16 cellular contexts compared by ENCODE assay signal in the genomic region with DNA sequence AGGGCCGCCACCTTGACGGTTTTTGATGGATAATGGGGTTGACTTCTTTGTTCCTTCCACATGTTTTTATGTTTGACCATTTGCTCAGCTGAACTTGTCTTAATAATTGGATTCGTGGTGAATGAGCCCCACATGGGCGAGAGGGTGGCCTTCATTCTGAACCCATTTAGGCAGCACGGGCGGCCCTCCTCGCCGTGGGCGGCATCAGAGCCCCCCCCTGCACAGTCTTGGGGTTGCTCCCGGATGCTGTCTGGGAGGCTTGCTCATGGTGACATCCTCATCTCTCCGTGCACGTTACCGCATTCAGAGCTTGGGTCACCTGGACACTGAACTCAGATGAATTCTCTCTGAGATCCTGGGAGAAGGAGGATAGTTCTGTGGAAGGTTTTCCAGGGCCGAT.
DNase-seq lines count a peak whose midpoint lies in the region; ATAC-seq, FAIRE-seq and TF ChIP-seq lines count a peak whose summit lies in the region.
"Had no signal": no experiment of that assay in that cellular context is flagged by ENCODE, and none has a peak within 500 bp of the region (broad histone marks: within the 10 kb centered on the region; RNA-seq: fewer than 3 reads in every experiment).

No MANE protein-coding gene starts in this region.

- TF ChIP-seq POLR2A in ovary (IDR thresholded peaks at IDR 0.05) (no peak), H54 (IDR thresholded peaks at IDR 0.05; ENCODE audit: low read depth, low read length) (no peak)

- no peak for ATAC-seq in naive thymus-derived CD4-positive, alpha-beta T cell
- ATAC-seq: gastroesophageal sphincter, mucosa of descending colon had no signal

- POLR2A ChIA-PET in CD4-positive, alpha-beta memory T cell (lab: Charles Lee; ENCODE audit: partially characterized antibody): no interaction called here
- POLR2A ChIA-PET in naive thymus-derived CD4-positive, alpha-beta T cell (lab: Charles Lee): no interaction called here

- H3K9me3 ChIP-seq in CD4-positive, alpha-beta memory T cell (ENCODE audit: control insufficient read depth in 1 of 2, low read length in 2 of 2): no peaks in the 10 kb centered on the region
- no peaks in the 10 kb centered on the region for H3K9me3 ChIP-seq in naive thymus-derived CD4-positive, alpha-beta T cell (ENCODE audit: control insufficient read depth in 2 of 3, low read length in 3 of 3)
- no peaks in the 10 kb centered on the region for H3K9me3 ChIP-seq in ovary
- H3K9me3 ChIP-seq: gastroesophageal sphincter, left ventricle myocardium inferior, mucosa of descending colon had no signal

- CTCF ChIA-PET in CD4-positive, alpha-beta memory T cell (lab: Charles Lee; ENCODE audit: partially characterized antibody): no interaction called here
- CTCF ChIA-PET in naive thymus-derived CD4-positive, alpha-beta T cell (lab: Charles Lee): no interaction called here

- no peak for DNase-seq in CD14-positive monocyte (ENCODE audit: low spot score)
- DNase-seq in CD4-positive, alpha-beta memory T cell: no peak
- no peak for DNase-seq in activated T-helper 1 cell treated with anti-CD3 and anti-CD28 coated beads, Interleukin-12 subunit alpha, Interleukin-12 subunit beta, Interleukin-2, Interleukin-4 antibody, amounts not matched to agents 30 ng/mL and 10 ng/mL and 1 ng/mL, durations not matched to agents 14 hours and 24 hours and 36 hours (ENCODE audit: low spot score)
- DNase-seq in naive thymus-derived CD4-positive, alpha-beta T cell: no peak
- no peak for DNase-seq in kidney glomerular epithelial cell (lab: John Stamatoyannopoulos, UW)
- DNase-seq in ovary: no peak
- no peak for DNase-seq in H54 (ENCODE audit: insufficient read length, low spot score)
- DNase-seq: KG1; left ventricle myocardium inferior; NCI-H1048; NCI-H526 treated with DMSO at 0.1 percent for 48 hours; SHP77; stimulated activated CD4-positive, alpha-beta T cell treated with anti-CD3 and anti-CD28 coated beads, Interleukin-1b, Interleukin-23, amount 100 ng/mL, for 48 hours had no signal

- H3K4me3 Mint-ChIP-seq in CD14-positive monocyte: peak overlapping the region; percentile 66 to 86
- peak overlapping the region; percentile 52 to 84 (median 80) for H3K4me3 Mint-ChIP-seq in CD4-positive, alpha-beta memory T cell
- peak overlapping the region; percentile 76 for H3K4me3 Mint-ChIP-seq in activated T-helper 1 cell treated with anti-CD3 and anti-CD28 coated beads, Interleukin-12 subunit alpha, Interleukin-12 subunit beta, Interleukin-2, Interleukin-4 antibody, amounts not matched to agents 30 ng/mL and 10 ng/mL and 1 ng/mL, durations not matched to agents 14 hours and 24 hours and 36 hours
- peak overlapping the region; percentile 55 to 83 (median 73) for H3K4me3 Mint-ChIP-seq in naive thymus-derived CD4-positive, alpha-beta T cell

- no peak overlapping the region for H3K27ac ChIP-seq in CD4-positive, alpha-beta memory T cell (ENCODE audit: low read depth, low read length)
- H3K27ac ChIP-seq in naive thymus-derived CD4-positive, alpha-beta T cell (ENCODE audit: low read depth, low read length): no peak overlapping the region
- H3K27ac ChIP-seq in ovary: no peak overlapping the region
- H3K27ac ChIP-seq: left ventricle myocardium inferior had no signal

- H3K27me3 Mint-ChIP-seq in CD14-positive monocyte (ENCODE audit: low read depth in 3 of 3): peaks cover 42 to 54% (median 47%) of the 10 kb centered on the region in 3 donors
- H3K27me3 Mint-ChIP-seq in CD4-positive, alpha-beta memory T cell: peaks cover 10 to 20% of the 10 kb centered on the region in 2 donors
- peaks cover 30% of the 10 kb centered on the region for H3K27me3 Mint-ChIP-seq in activated T-helper 1 cell treated with anti-CD3 and anti-CD28 coated beads, Interleukin-12 subunit alpha, Interleukin-12 subunit beta, Interleukin-2, Interleukin-4 antibody, amounts not matched to agents 30 ng/mL and 10 ng/mL and 1 ng/mL, durations not matched to agents 14 hours and 24 hours and 36 hours (ENCODE audit: insufficient read depth)
- peaks cover 16 to 35% (median 21%) of the 10 kb centered on the region in 5 donors for H3K27me3 Mint-ChIP-seq in naive thymus-derived CD4-positive, alpha-beta T cell

- H3K4me1 ChIP-seq in CD4-positive, alpha-beta memory T cell (ENCODE audit: insufficient read depth, low read length): no peaks in the 10 kb centered on the region
- no peaks in the 10 kb centered on the region for H3K4me1 ChIP-seq in naive thymus-derived CD4-positive, alpha-beta T cell (ENCODE audit: control insufficient read depth in 2 of 2, insufficient read depth in 2 of 2, low read length in 2 of 2)
- H3K4me1 ChIP-seq in ovary (ENCODE audit: insufficient read depth): peaks cover 5% of the 10 kb centered on the region
- H3K4me1 ChIP-seq: gastroesophageal sphincter had no signal

- no peak for TF ChIP-seq EP300 in ovary (IDR thresholded peaks at IDR 0.05)

- intact Hi-C loops in CD14-positive monocyte (cut with micrococcal nuclease): no loop called here
- intact Hi-C loops in CD4-positive, alpha-beta memory T cell (cut with micrococcal nuclease): loop anchor here (2.0 to 5.0 kb wide), 2 partner anchors 149 to 170 kb away; no protein-coding TSS in a partner anchor
- intact Hi-C loops in activated T-helper 1 cell treated with anti-CD3 and anti-CD28 coated beads, Interleukin-12 subunit alpha, Interleukin-12 subunit beta, Interleukin-2, Interleukin-4 antibody, amounts not matched to agents 30 ng/mL and 10 ng/mL and 1 ng/mL, durations not matched to agents 14 hours and 24 hours and 36 hours (cut with micrococcal nuclease): loop anchor here (10.0 kb wide), 1 partner anchor 147 kb away; no protein-coding TSS in a partner anchor
- intact Hi-C loops in naive thymus-derived CD4-positive, alpha-beta T cell (cut with micrococcal nuclease): loop anchor here in 1 of 2 donors (5.0 kb wide), 1 partner anchor 150 kb away; no protein-coding TSS in a partner anchor
- intact Hi-C loops in ovary (cut with DNase I): loop anchor here in 1 of 4 donors (10.0 kb wide), 1 partner anchor 147 kb away; no protein-coding TSS in a partner anchor

- no peak overlapping the region for H3K27ac Mint-ChIP-seq in CD14-positive monocyte
- peak overlapping the region in 1 of 7 donors; percentile 63 for H3K27ac Mint-ChIP-seq in CD4-positive, alpha-beta memory T cell
- no peak overlapping the region for H3K27ac Mint-ChIP-seq in activated T-helper 1 cell treated with anti-CD3 and anti-CD28 coated beads, Interleukin-12 subunit alpha, Interleukin-12 subunit beta, Interleukin-2, Interleukin-4 antibody, amounts not matched to agents 30 ng/mL and 10 ng/mL and 1 ng/mL, durations not matched to agents 14 hours and 24 hours and 36 hours
- peak overlapping the region in 1 of 9 donors; percentile 21 for H3K27ac Mint-ChIP-seq in naive thymus-derived CD4-positive, alpha-beta T cell

- no peak overlapping the region for H3K4me3 ChIP-seq in CD4-positive, alpha-beta memory T cell (ENCODE audit: low read length in 2 of 2)
- H3K4me3 ChIP-seq in naive thymus-derived CD4-positive, alpha-beta T cell (ENCODE audit: low read length): no peak overlapping the region
- no peak overlapping the region for H3K4me3 ChIP-seq in ovary
- H3K4me3 ChIP-seq: mucosa of descending colon had no signal

- H3K9me3 Mint-ChIP-seq in CD14-positive monocyte: peaks cover 0 to 4% (median 0%) of the 10 kb centered on the region in 7 donors
- no peaks in the 10 kb centered on the region for H3K9me3 Mint-ChIP-seq in CD4-positive, alpha-beta memory T cell
- H3K9me3 Mint-ChIP-seq in activated T-helper 1 cell treated with anti-CD3 and anti-CD28 coated beads, Interleukin-12 subunit alpha, Interleukin-12 subunit beta, Interleukin-2, Interleukin-4 antibody, amounts not matched to agents 30 ng/mL and 10 ng/mL and 1 ng/mL, durations not matched to agents 14 hours and 24 hours and 36 hours: no peaks in the 10 kb centered on the region
- H3K9me3 Mint-ChIP-seq in naive thymus-derived CD4-positive, alpha-beta T cell: no peaks in the 10 kb centered on the region

- no peak for TF ChIP-seq CTCF in CD14-positive monocyte (IDR thresholded peaks at IDR 0.05)
- TF ChIP-seq CTCF in ovary (IDR thresholded peaks at IDR 0.05): no peak

- no peak for FAIRE-seq in H54 (lab: Jason Lieb, UNC)
- FAIRE-seq: bronchial epithelial cell had no signal

- no peaks in the 10 kb centered on the region for H3K36me3 ChIP-seq in CD4-positive, alpha-beta memory T cell (ENCODE audit: insufficient read depth, low read length)
- no peaks in the 10 kb centered on the region for H3K36me3 ChIP-seq in naive thymus-derived CD4-positive, alpha-beta T cell (ENCODE audit: control insufficient read depth in 2 of 3, insufficient read depth in 3 of 3, low read length in 3 of 3)
- H3K36me3 ChIP-seq in ovary: no peaks in the 10 kb centered on the region
- H3K36me3 ChIP-seq: gastroesophageal sphincter, left ventricle myocardium inferior had no signal

- H3K4me1 Mint-ChIP-seq in CD14-positive monocyte: peaks cover 5% of the 10 kb centered on the region
- peaks cover 0 to 10% (median 4%) of the 10 kb centered on the region in 4 donors for H3K4me1 Mint-ChIP-seq in CD4-positive, alpha-beta memory T cell
- H3K4me1 Mint-ChIP-seq in activated T-helper 1 cell treated with anti-CD3 and anti-CD28 coated beads, Interleukin-12 subunit alpha, Interleukin-12 subunit beta, Interleukin-2, Interleukin-4 antibody, amounts not matched to agents 30 ng/mL and 10 ng/mL and 1 ng/mL, durations not matched to agents 14 hours and 24 hours and 36 hours (ENCODE audit: low read depth): no peaks in the 10 kb centered on the region
- peaks cover 0 to 10% (median 5%) of the 10 kb centered on the region in 7 donors for H3K4me1 Mint-ChIP-seq in naive thymus-derived CD4-positive, alpha-beta T cell

- H3K27me3 ChIP-seq in CD4-positive, alpha-beta memory T cell (ENCODE audit: insufficient read depth, low read length): no peaks in the 10 kb centered on the region
- no peaks in the 10 kb centered on the region for H3K27me3 ChIP-seq in naive thymus-derived CD4-positive, alpha-beta T cell (ENCODE audit: control insufficient read depth in 2 of 2, insufficient read depth in 2 of 2, low read length in 2 of 2)
- no peaks in the 10 kb centered on the region for H3K27me3 ChIP-seq in ovary

- H3K36me3 Mint-ChIP-seq in CD14-positive monocyte: peaks cover 0 to 3% of the 10 kb centered on the region in 2 donors
- no peaks in the 10 kb centered on the region for H3K36me3 Mint-ChIP-seq in CD4-positive, alpha-beta memory T cell
- H3K36me3 Mint-ChIP-seq in activated T-helper 1 cell treated with anti-CD3 and anti-CD28 coated beads, Interleukin-12 subunit alpha, Interleukin-12 subunit beta, Interleukin-2, Interleukin-4 antibody, amounts not matched to agents 30 ng/mL and 10 ng/mL and 1 ng/mL, durations not matched to agents 14 hours and 24 hours and 36 hours (ENCODE audit: low read depth): no peaks in the 10 kb centered on the region
- H3K36me3 Mint-ChIP-seq in naive thymus-derived CD4-positive, alpha-beta T cell: no peaks in the 10 kb centered on the region

- 88 to 93% (median 91%) methylated on average over 14 of the region's 14 CpGs for WGBS in ovary, 3 donors

Comparison
In these comparisons a context has a peak if more than half of its experiments do, and no peak if none do; other contexts are left out.
1. intact Hi-C loops: an anchor here in CD4-positive, alpha-beta memory T cell (2.0 to 5.0 kb wide) and activated T-helper 1 cell treated with anti-CD3 and anti-CD28 coated beads, Interleukin-12 subunit alpha, Interleukin-12 subunit beta, Interleukin-2, Interleukin-4 antibody, amounts not matched to agents 30 ng/mL and 10 ng/mL and 1 ng/mL, durations not matched to agents 14 hours and 24 hours and 36 hours (10.0 kb wide); none called in CD14-positive monocyte.